1 cellular context compared by ENCODE assay signal in genomic region chr4:71025654-71026053, GRCh38.
TF ChIP-seq lines count a peak whose summit lies in the region.

No MANE protein-coding gene starts in this region.

TF ChIP-seq in K562, 482 proteins besides CTCF, POLR2A, EP300 and RAD21:
- TF ChIP-seq PRDM10 (IDR thresholded peaks at IDR 0.05; ENCODE audit: partially characterized antibody): peak; percentile 79
- TF ChIP-seq SAFB2 (IDR thresholded peaks at IDR 0.05; ENCODE audit: borderline replicate concordance, low read depth, low read length, severe bottlenecking): no peak
